Comparison of ENCODE assay signal across 8 cellular contexts in genomic region chr14:53180272-53181221, GRCh38. TPM values are rescaled to one million over a fixed set of nuclear protein-coding genes. Genes with fewer than 3 reads are reported as not detected.
A peak's percentile ranks its signal among the peaks of the same experiment; 100 is the strongest.
DNase-seq lines count a peak whose midpoint lies in the region; ATAC-seq and TF ChIP-seq lines count a peak whose summit lies in the region.

No MANE protein-coding gene starts in this region.

- intact Hi-C loops in ovary (cut with DNase I) = no loop called here
- intact Hi-C loops in Right ventricle myocardium superior (cut with DNase I) = no loop called here

- ATAC-seq in HG03025 (IDR thresholded peaks at IDR 0.05; ENCODE audit: low FRiP score, unreplicated experiment) = no peak
- no peak for ATAC-seq in Right ventricle myocardium superior (ENCODE audit: poor library complexity)

- no peak for TF ChIP-seq CTCF in ovary (IDR thresholded peaks at IDR 0.05)

- no peak overlapping the region for H3K27ac ChIP-seq in ovary

- no peaks in the 10 kb centered on the region for H3K36me3 ChIP-seq in ovary

- no peaks in the 10 kb centered on the region for H3K27me3 ChIP-seq in ovary

- WGBS in ovary, 3 donors = 90 to 92% (median 92%) methylated on average over 13 of the region's 13 CpGs

- H3K27me3 Mint-ChIP-seq in stimulated activated naive CD8-positive, alpha-beta T cell treated with anti-CD3 and anti-CD28 coated beads, Interleukin-15, Interleukin-2, amounts not matched to agents 100 ng/mL and 50 ng/mL, for 24 hours = peaks cover 4% of the 10 kb centered on the region

- no peak overlapping the region for H3K4me3 ChIP-seq in ovary

- DNase-seq in activated gamma-delta T cell treated with Interleukin-2 at 50 U/mL for 16 hours (peak; percentile 9), activated gamma-delta T cell (lab: John Stamatoyannopoulos, UW) (no peak), fibroblast of peridontal ligament (ENCODE audit: extremely low read depth) (peak; percentile 48), ovary (no peak), Right ventricle myocardium superior (no peak)
- peak; percentile 9 for DNase-seq in activated CD4-positive, alpha-beta T cell treated with anti-CD3 and anti-CD28 coated beads for 1 hour

- H3K9me3 Mint-ChIP-seq in stimulated activated naive CD8-positive, alpha-beta T cell treated with anti-CD3 and anti-CD28 coated beads, Interleukin-15, Interleukin-2, amounts not matched to agents 100 ng/mL and 50 ng/mL, for 24 hours = no peaks in the 10 kb centered on the region

- H3K4me1 Mint-ChIP-seq in stimulated activated naive CD8-positive, alpha-beta T cell treated with anti-CD3 and anti-CD28 coated beads, Interleukin-15, Interleukin-2, amounts not matched to agents 100 ng/mL and 50 ng/mL, for 24 hours (ENCODE audit: low read depth) = peaks cover 33% of the 10 kb centered on the region

- TF ChIP-seq EP300 in ovary (IDR thresholded peaks at IDR 0.05) = no peak

- peak overlapping the region; percentile 14 for H3K4me3 Mint-ChIP-seq in stimulated activated naive CD8-positive, alpha-beta T cell treated with anti-CD3 and anti-CD28 coated beads, Interleukin-15, Interleukin-2, amounts not matched to agents 100 ng/mL and 50 ng/mL, for 24 hours

- H3K4me1 ChIP-seq in ovary (ENCODE audit: insufficient read depth) = no peaks in the 10 kb centered on the region

- no peaks in the 10 kb centered on the region for H3K9me3 ChIP-seq in ovary

- TF ChIP-seq POLR2A in ovary (IDR thresholded peaks at IDR 0.05) = no peak

- peak overlapping the region; percentile 56 for H3K27ac Mint-ChIP-seq in stimulated activated naive CD8-positive, alpha-beta T cell treated with anti-CD3 and anti-CD28 coated beads, Interleukin-15, Interleukin-2, amounts not matched to agents 100 ng/mL and 50 ng/mL, for 24 hours

- peaks cover 6% of the 10 kb centered on the region for H3K36me3 Mint-ChIP-seq in stimulated activated naive CD8-positive, alpha-beta T cell treated with anti-CD3 and anti-CD28 coated beads, Interleukin-15, Interleukin-2, amounts not matched to agents 100 ng/mL and 50 ng/mL, for 24 hours (ENCODE audit: low read depth)

RNA-seq across cellular contexts. Expression of gene DDHD1, which starts 27.4 kb away (rescaled TPM):
- total RNA-seq in ovary (10 to 100 TPM; 13.9 to 21.9 (median 19.1) TPM), Right ventricle myocardium superior (6.5 TPM)
- 1 to 10 TPM; 4.6 to 7.9 TPM for polyA plus RNA-seq in ovary

Comparison
In these comparisons a context has a peak if more than half of its experiments do, and no peak if none do; other contexts are left out.
1. DNase-seq: peak in activated gamma-delta T cell treated with Interleukin-2 at 50 U/mL for 16 hours (single experiment), activated CD4-positive, alpha-beta T cell treated with anti-CD3 and anti-CD28 coated beads for 1 hour (single experiment) and fibroblast of peridontal ligament (single experiment); none in activated gamma-delta T cell (single experiment), ovary (0 of 5) and Right ventricle myocardium superior (single experiment).